39 cellular contexts compared by ENCODE assay signal in the genomic region with DNA sequence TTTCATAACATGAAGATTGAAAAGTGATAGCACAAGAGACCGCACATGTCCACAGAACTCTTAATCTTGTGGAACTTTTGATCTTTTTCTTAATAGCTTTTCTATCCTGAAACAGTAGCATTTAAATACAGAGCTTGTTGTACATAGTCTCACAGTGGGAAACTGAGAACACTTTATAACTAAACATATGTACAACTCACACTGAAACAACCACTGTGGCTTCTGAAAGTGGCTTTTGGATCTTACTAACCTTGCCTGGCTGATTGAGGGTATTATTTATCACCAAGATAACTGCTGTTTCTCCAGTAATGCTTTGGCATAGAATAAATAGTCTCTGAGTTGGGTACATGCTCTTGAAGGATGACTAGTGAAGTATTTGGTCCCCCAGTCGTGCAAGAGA. TPM values are rescaled to one million over a fixed set of nuclear protein-coding genes. Genes with fewer than 3 reads are reported as not detected.
"Had no signal": no experiment of that assay in that cellular context is flagged by ENCODE, and none has a peak within 500 bp of the region (broad histone marks: within the 10 kb centered on the region; RNA-seq: fewer than 3 reads in every experiment).

No MANE protein-coding gene starts in this region.

- H3K4me3 ChIP-seq: MG63 had no signal

- DNase-seq: Kasumi-1, MG63, MM.1S, MV-4-11, NCI-H1048, NCI-H1092, NCI-H1092 treated with DMSO at 0.1 percent for 48 hours, NCI-H1105, NCI-H1105 treated with DMSO at 0.1 percent for 48 hours, NCI-H1417, NCI-H1417 treated with DMSO at 0.1 percent for 48 hours, NCI-H1436, NCI-H1436 treated with DMSO at 0.1 percent for 48 hours, NCI-H146, NCI-H1694, NCI-H1694 treated with DMSO at 0.1 percent for 48 hours, NCI-H187 treated with DMSO at 0.1 percent for 48 hours, NCI-H1930, NCI-H2029, NCI-H2029 treated with DMSO at 0.1 percent for 48 hours, NCI-H2081, NCI-H2081 treated with DMSO at 0.1 percent for 48 hours, NCI-H2107, NCI-H2171, NCI-H2171 treated with DMSO at 0.1 percent for 48 hours, NCI-H2227 treated with DMSO at 0.1 percent for 48 hours, NCI-H226, NCI-H345, NCI-H446, NCI-H446 treated with DMSO at 0.1 percent for 48 hours, NCI-H510A, NCI-H510A treated with DMSO at 0.1 percent for 48 hours, NCI-H524, NCI-H524 treated with DMSO at 0.1 percent for 48 hours, NCI-H526 had no signal

- H3K9me3 ChIP-seq: MG63 had no signal

- H3K36me3 ChIP-seq: MG63 had no signal

RNA-seq across cellular contexts. Expression of a gene that starts 10.2 kb away (rescaled TPM):
- total RNA-seq: LHCN-M2, M059J, MCF 10A, NCI-H460 had no signal
